Comparison of ENCODE assay signal across 10 cellular contexts in genomic region chr5:141951341-141951781, GRCh38. TPM values are rescaled to one million over a fixed set of nuclear protein-coding genes. Genes with fewer than 3 reads are reported as not detected.
DNase-seq lines count a peak whose midpoint lies in the region; ATAC-seq, FAIRE-seq and TF ChIP-seq lines count a peak whose summit lies in the region.
"Had no signal": no experiment of that assay in that cellular context is flagged by ENCODE, and none has a peak within 500 bp of the region (broad histone marks: within the 10 kb centered on the region; RNA-seq: fewer than 3 reads in every experiment).

No MANE protein-coding gene starts in this region.

- H3K27ac Mint-ChIP-seq in central memory CD8-positive, alpha-beta T cell (ENCODE audit: low read depth), result no peak overlapping the region

- no peaks in the 10 kb centered on the region for H3K9me3 Mint-ChIP-seq in central memory CD8-positive, alpha-beta T cell

- H3K27me3 Mint-ChIP-seq in central memory CD8-positive, alpha-beta T cell, result no peaks in the 10 kb centered on the region

- H3K27me3 ChIP-seq in OCI-LY3 (ENCODE audit: low read depth, low read length), result no peaks in the 10 kb centered on the region
- no peaks in the 10 kb centered on the region for H3K27me3 ChIP-seq in pancreas
- H3K27me3 ChIP-seq: tibial artery had no signal

- H3K36me3 ChIP-seq in OCI-LY3 (replicated peaks; ENCODE audit: low read depth, low read length) (no peaks in the 10 kb centered on the region), pancreas (no peaks in the 10 kb centered on the region)

- no peak overlapping the region for H2AFZ ChIP-seq in OCI-LY3 (ENCODE audit: low read depth, low read length)

- no peak overlapping the region for H3K4me3 Mint-ChIP-seq in central memory CD8-positive, alpha-beta T cell

- H4K20me1 ChIP-seq in OCI-LY3 (ENCODE audit: insufficient read depth, low read length), result no peaks in the 10 kb centered on the region

- H3K4me3 ChIP-seq in GM12864 (ENCODE audit: low read depth, low read length), result no peak overlapping the region
- no peak overlapping the region for H3K4me3 ChIP-seq in OCI-LY3 (ENCODE audit: low read length)
- no peak overlapping the region for H3K4me3 ChIP-seq in pancreas
- H3K4me3 ChIP-seq: tibial artery had no signal

- ATAC-seq in GM21576 (IDR thresholded peaks at IDR 0.05; ENCODE audit: unreplicated experiment) (peak; percentile 65), pancreas (peak in 3 of 4 donors; percentile 17 to 41 (median 40))
- ATAC-seq in central memory CD8-positive, alpha-beta T cell (replicated peaks; ENCODE audit: extremely low read depth, poor library complexity, severe bottlenecking), result peak; percentile 36

- peaks cover 2% of the 10 kb centered on the region for H3K36me3 Mint-ChIP-seq in central memory CD8-positive, alpha-beta T cell (ENCODE audit: insufficient read depth)

- FAIRE-seq in pancreas (lab: Jason Lieb, UNC), result no peak

- no peaks in the 10 kb centered on the region for H3K79me2 ChIP-seq in OCI-LY3 (ENCODE audit: low read length)

- H3K9me3 ChIP-seq in OCI-LY3 (ENCODE audit: insufficient read depth, low read length), result no peaks in the 10 kb centered on the region
- no peaks in the 10 kb centered on the region for H3K9me3 ChIP-seq in pancreas
- H3K9me3 ChIP-seq: tibial artery had no signal

- H3K27ac ChIP-seq in OCI-LY3 (ENCODE audit: low read length) (no peak overlapping the region), pancreas (no peak overlapping the region)
- H3K27ac ChIP-seq: tibial artery had no signal

- H3K4me2 ChIP-seq in OCI-LY3 (ENCODE audit: low read length), result no peak overlapping the region

- H3K4me1 Mint-ChIP-seq in central memory CD8-positive, alpha-beta T cell, result peaks cover 4% of the 10 kb centered on the region

- intact Hi-C loops in pancreas (cut with DNase I), result loop anchor here in 1 of 3 donors (10.0 kb wide), 1 partner anchor 67 kb away; no protein-coding TSS in a partner anchor

- H3K4me1 ChIP-seq in OCI-LY3 (ENCODE audit: low read length) (peaks cover 8% of the 10 kb centered on the region), pancreas (no peaks in the 10 kb centered on the region)
- H3K4me1 ChIP-seq: tibial artery had no signal

- no peak overlapping the region for H3K9ac ChIP-seq in OCI-LY3 (ENCODE audit: low read length)

- WGBS in pancreas, 2 donors, result 53 to 55% methylated on average over 9 of the region's 9 CpGs

- TF ChIP-seq CTCF in GM12864 (IDR thresholded peaks at IDR 0.05; ENCODE audit: low read depth, low read length, missing control alignments) (peak; percentile 83), OCI-LY3 (IDR thresholded peaks at IDR 0.05; ENCODE audit: low read depth, low read length) (peak; percentile 22), pancreas (IDR thresholded peaks at IDR 0.05) (no peak)

- DNase-seq in GM12864 (ENCODE audit: low read depth), result no peak
- no peak for DNase-seq in central memory CD8-positive, alpha-beta T cell (ENCODE audit: low spot score in 2 of 2)
- no peak for DNase-seq in pancreas
- DNase-seq in NCI-H2196 (lab: John Stamatoyannopoulos, UW; ENCODE audit: unreplicated experiment), result no peak
- DNase-seq in NCI-H2196 treated with DMSO at 0.1 percent for 48 hours (lab: John Stamatoyannopoulos, UW; ENCODE audit: unreplicated experiment), result no peak
- DNase-seq in epidermal melanocyte (ENCODE audit: insufficient read length, low spot score), result no peak

RNA-seq across cellular contexts. Expression of gene PCDH12, which starts 6.6 kb away (rescaled TPM):
- total RNA-seq in pancreas, result 1 to 10 TPM in 3 of 6 donors, under 1 TPM in 3; 0.32 to 1.7 (median 0.93) TPM
- 1 to 10 TPM in 1 of 2 donors, under 1 TPM in 1; 0.65 to 1.6 TPM for polyA plus RNA-seq in pancreas
- total RNA-seq: M059J had no signal

RNA-seq across cellular contexts. Expression of gene RNF14, which starts 17.5 kb away (rescaled TPM):
- 10 to 100 TPM; 15.4 to 30.4 (median 21.6) TPM for total RNA-seq in pancreas
- polyA plus RNA-seq in pancreas, result 10 to 100 TPM in 1 of 2 donors, 1 to 10 TPM in 1; 7.8 to 18.4 TPM

RNA-seq across cellular contexts. Expression of gene DELE1, which starts 27.7 kb away (rescaled TPM):
- 10 to 100 TPM; 27.7 to 36.0 (median 33.1) TPM for total RNA-seq in pancreas
- polyA plus RNA-seq in pancreas, result 10 to 100 TPM; 38.2 to 45.6 TPM

Comparison
In these comparisons a context has a peak if more than half of its experiments do, and no peak if none do; other contexts are left out.
1. CTCF ChIP-seq: peak in GM12864 (single experiment) and OCI-LY3 (single experiment); none in pancreas (0 of 4).
2. Peak in every context shown above with its lines, with median percentiles within 50 percentile points of each other: ATAC-seq.